Comparison of ENCODE assay signal across 1 cellular context in the genomic region with DNA sequence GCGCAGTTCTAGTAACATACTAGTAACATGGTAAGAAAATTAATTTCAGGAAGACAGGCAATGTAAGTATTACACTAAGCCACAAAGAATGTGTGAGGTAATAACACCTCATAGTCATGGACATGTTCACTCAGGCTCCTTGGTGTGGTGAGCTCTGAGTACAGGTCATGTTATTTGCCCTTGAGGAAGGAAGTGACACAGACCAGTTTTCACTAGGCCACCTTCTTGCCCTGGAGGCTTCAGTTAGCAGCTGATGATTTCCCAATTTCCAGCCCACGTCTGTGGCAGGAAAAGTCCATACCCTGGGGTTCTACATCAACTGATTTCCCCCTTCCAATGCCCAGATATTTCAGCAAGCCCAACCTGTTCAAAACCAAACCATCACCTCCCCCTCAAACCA.
TF ChIP-seq lines count a peak whose summit lies in the region.

No MANE protein-coding gene starts in this region.

TF ChIP-seq in HEK293T, 16 proteins besides CTCF, POLR2A, EP300 and RAD21 (continued from another document):
- TF ChIP-seq CTBP1 (IDR thresholded peaks at IDR 0.05; ENCODE audit: borderline replicate concordance) (no peak), LEF1 (IDR thresholded peaks at IDR 0.05; ENCODE audit: borderline replicate concordance) (no peak), SP1 (IDR thresholded peaks at IDR 0.05) (no peak), SUZ12 (IDR thresholded peaks at IDR 0.05) (no peak), FOXK2 (IDR thresholded peaks at IDR 0.05) (no peak), L3MBTL2 (conservative IDR thresholded peaks at IDR 0.05) (no peak), HDGF (IDR thresholded peaks at IDR 0.05; ENCODE audit: borderline replicate concordance) (no peak), FOXM1 (IDR thresholded peaks at IDR 0.05; ENCODE audit: borderline replicate concordance) (no peak)
TF ChIP-seq in HEK293T: peak in this region for 0.
